ENCODE assay signal across 11 cellular contexts in genomic region chr12:59067068-59067467, GRCh38.
DNase-seq lines count a peak whose midpoint lies in the region; ATAC-seq, FAIRE-seq and TF ChIP-seq lines count a peak whose summit lies in the region.
"Had no signal": no experiment of that assay in that cellular context is flagged by ENCODE, and none has a peak within 500 bp of the region (broad histone marks: within the 10 kb centered on the region; RNA-seq: fewer than 3 reads in every experiment).

No MANE protein-coding gene starts in this region.

- CTCF ChIA-PET in BJ (lab: Yijun Ruan, JAX) = interaction anchor here (2.4 to 2.6 kb wide), 2 partner anchors 10 to 13 kb away, joined by 8 to 17 read pairs; no protein-coding TSS in a partner anchor

- H3K27ac ChIP-seq in astrocyte (ENCODE audit: low read depth, low read length) (peak overlapping the region; percentile 74), right lobe of liver (no peak overlapping the region)
- H3K27ac ChIP-seq: neutrophil had no signal

- peaks cover 32% of the 10 kb centered on the region for H3K4me1 ChIP-seq in astrocyte (ENCODE audit: insufficient read depth, low read length)
- no peaks in the 10 kb centered on the region for H3K4me1 ChIP-seq in right lobe of liver

- peak overlapping the region; percentile 34 for H3K4me3 Mint-ChIP-seq in astrocyte (ENCODE audit: unreplicated experiment)

- ATAC-seq in HG03025 (IDR thresholded peaks at IDR 0.05; ENCODE audit: low FRiP score, unreplicated experiment) (peak; percentile 67), right lobe of liver (no peak)

- H3K27me3 ChIP-seq in BJ (ENCODE audit: control insufficient read depth, insufficient read depth, low read length) = no peaks in the 10 kb centered on the region
- no peaks in the 10 kb centered on the region for H3K27me3 ChIP-seq in astrocyte (ENCODE audit: insufficient read depth, low read length)
- no peaks in the 10 kb centered on the region for H3K27me3 ChIP-seq in right lobe of liver
- H3K27me3 ChIP-seq: neutrophil had no signal

- H3K79me2 ChIP-seq in astrocyte (ENCODE audit: insufficient read depth, low read length) = no peaks in the 10 kb centered on the region

- POLR2A ChIA-PET in BJ (lab: Charles Lee) = interaction anchor here (0.6 to 0.7 kb wide), 3 partner anchors 18 to 342 kb away, joined by 3 to 6 read pairs (median 4); no protein-coding TSS in a partner anchor

- H3K27ac Mint-ChIP-seq in astrocyte (ENCODE audit: unreplicated experiment) = peak overlapping the region; percentile 98

- intact Hi-C loops in right lobe of liver (cut with DNase I) = no loop called here

- DNase-seq in BJ (ENCODE audit: low read depth) = peak; percentile 35
- DNase-seq in astrocyte (ENCODE audit: low read depth) = peak; percentile 96
- peak; percentile 95 for DNase-seq in kidney glomerular epithelial cell (lab: John Stamatoyannopoulos, UW)
- DNase-seq in GDM1 (lab: John Stamatoyannopoulos, UW) = no peak
- DNase-seq in activated gamma-delta T cell (lab: John Stamatoyannopoulos, UW) = no peak
- DNase-seq in right lobe of liver = no peak
- no peak for DNase-seq in nucleus accumbens (lab: John Stamatoyannopoulos, UW)
- DNase-seq: activated CD8-positive, alpha-beta memory T cell treated with anti-CD3 and anti-CD28 coated beads, Interleukin-2, amount 50 U/mL, for 48 hours; OCI-M1 had no signal

- peak; percentile 50 for FAIRE-seq in astrocyte (lab: Jason Lieb, UNC)

- peak overlapping the region; percentile 2 for H2AFZ ChIP-seq in astrocyte (ENCODE audit: low read depth, low read length)

- H3K36me3 Mint-ChIP-seq in astrocyte (ENCODE audit: low read depth, unreplicated experiment) = no peaks in the 10 kb centered on the region

- 25% methylated on average over 2 of the region's 2 CpGs for WGBS in right lobe of liver (ENCODE audit: insufficient coverage, low coverage, low lambda C conversion rate, missing lambda C conversion rate)

- H3K4me2 ChIP-seq in astrocyte (ENCODE audit: low read length) = peak overlapping the region; percentile 62

- no peak for TF ChIP-seq POLR2A in right lobe of liver (IDR thresholded peaks at IDR 0.05)

- H3K4me3 ChIP-seq in BJ (ENCODE audit: low read depth, low read length) (no peak overlapping the region), astrocyte (ENCODE audit: insufficient read depth, low read depth, low read length) (no peak overlapping the region), right lobe of liver (no peak overlapping the region)

- peaks cover 47% of the 10 kb centered on the region for H3K4me1 Mint-ChIP-seq in astrocyte (ENCODE audit: low read depth, unreplicated experiment)

- H4K20me1 ChIP-seq in astrocyte (ENCODE audit: insufficient read depth, low read length) = no peaks in the 10 kb centered on the region

- H3K36me3 ChIP-seq in BJ (ENCODE audit: control insufficient read depth, insufficient read depth, low read length) = no peaks in the 10 kb centered on the region
- no peaks in the 10 kb centered on the region for H3K36me3 ChIP-seq in astrocyte (ENCODE audit: insufficient read depth, low read length)
- H3K36me3 ChIP-seq in right lobe of liver = no peaks in the 10 kb centered on the region
- H3K36me3 ChIP-seq: neutrophil had no signal

- peaks cover 2% of the 10 kb centered on the region for H3K9me3 Mint-ChIP-seq in astrocyte (ENCODE audit: unreplicated experiment)

- H3K9ac ChIP-seq in astrocyte (ENCODE audit: low read length) = no peak overlapping the region

- H3K27me3 Mint-ChIP-seq in astrocyte (ENCODE audit: low read depth, unreplicated experiment) = no peaks in the 10 kb centered on the region

- H3K9me3 ChIP-seq in astrocyte (ENCODE audit: insufficient read depth, low read depth, low read length) = no peaks in the 10 kb centered on the region
- H3K9me3 ChIP-seq in right lobe of liver = no peaks in the 10 kb centered on the region
- H3K9me3 ChIP-seq: neutrophil had no signal

- TF ChIP-seq CTCF in BJ (IDR thresholded peaks at IDR 0.05; ENCODE audit: insufficient read depth, low read depth, low read length) (no peak), astrocyte (IDR thresholded peaks at IDR 0.05; ENCODE audit: insufficient read depth, low read depth, low read length) (no peak), right lobe of liver (IDR thresholded peaks at IDR 0.05) (no peak)

Comparison
In these comparisons a context has a peak if more than half of its experiments do, and no peak if none do; other contexts are left out.
1. DNase-seq: peak in BJ (single experiment), astrocyte (single experiment) and kidney glomerular epithelial cell (single experiment); none in GDM1 (single experiment), activated gamma-delta T cell (single experiment), right lobe of liver (0 of 3) and nucleus accumbens (0 of 56).